ENCODE assay signal across 1 cellular context in genomic region chr3:193711964-193712598, GRCh38.
TF ChIP-seq lines count a peak whose summit lies in the region.

No MANE protein-coding gene starts in this region.

TF ChIP-seq in HepG2, 621 proteins besides CTCF, POLR2A, EP300 and RAD21 (continued from another document and continues in another):
- TF ChIP-seq, protein P1, sequence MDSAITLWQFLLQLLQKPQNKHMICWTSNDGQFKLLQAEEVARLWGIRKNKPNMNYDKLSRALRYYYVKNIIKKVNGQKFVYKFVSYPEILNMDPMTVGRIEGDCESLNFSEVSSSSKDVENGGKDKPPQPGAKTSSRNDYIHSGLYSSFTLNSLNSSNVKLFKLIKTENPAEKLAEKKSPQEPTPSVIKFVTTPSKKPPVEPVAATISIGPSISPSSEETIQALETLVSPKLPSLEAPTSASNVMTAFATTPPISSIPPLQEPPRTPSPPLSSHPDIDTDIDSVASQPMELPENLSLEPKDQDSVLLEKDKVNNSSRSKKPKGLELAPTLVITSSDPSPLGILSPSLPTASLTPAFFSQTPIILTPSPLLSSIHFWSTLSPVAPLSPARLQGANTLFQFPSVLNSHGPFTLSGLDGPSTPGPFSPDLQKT (CRISPR knock-in tag; IDR thresholded peaks at IDR 0.05; ENCODE audit: borderline replicate concordance) = no peak
- TF ChIP-seq KDM1A (CRISPR knock-in tag; IDR thresholded peaks at IDR 0.05) (peak; percentile 99), ISL2 (CRISPR knock-in tag; IDR thresholded peaks at IDR 0.05) (peak; percentile 98), PBX3 (CRISPR knock-in tag; IDR thresholded peaks at IDR 0.05; ENCODE audit: borderline replicate concordance) (no peak), ARNT2 (CRISPR knock-in tag; IDR thresholded peaks at IDR 0.05; ENCODE audit: low read depth) (peak; percentile 88), SMAD3 (CRISPR knock-in tag; IDR thresholded peaks at IDR 0.05) (peak; percentile 98), CEBPB (IDR thresholded peaks at IDR 0.05; ENCODE audit: borderline replicate concordance, low read depth, low read length) (peak; percentile 87), ZSCAN29 (CRISPR knock-in tag; conservative IDR thresholded peaks at IDR 0.05) (0 out of 2 replicates have a peak, but pooled peaks have one; percentile 48), HNRNPH1 (optimal IDR thresholded peaks at IDR 0.05; ENCODE audit: low read depth, low read length) (no peak), DNMT1 (CRISPR knock-in tag; IDR thresholded peaks at IDR 0.05) (no peak), PAX8 (CRISPR knock-in tag; IDR thresholded peaks at IDR 0.05; ENCODE audit: borderline replicate concordance) (no peak), NFIC (IDR thresholded peaks at IDR 0.05; ENCODE audit: low read length) (peak; percentile 92), ZMAT5 (CRISPR knock-in tag; IDR thresholded peaks at IDR 0.05; ENCODE audit: borderline replicate concordance, low read depth) (no peak), ZNF234 (CRISPR knock-in tag; conservative IDR thresholded peaks at IDR 0.05) (no peak), ZBTB8A (CRISPR knock-in tag; IDR thresholded peaks at IDR 0.05; ENCODE audit: borderline replicate concordance, low read depth) (peak; percentile 22; the same call in 1 of the 2 replicates), RBFOX2 (IDR thresholded peaks at IDR 0.05; ENCODE audit: low read depth, low read length) (no peak), SNAPC2 (CRISPR knock-in tag; IDR thresholded peaks at IDR 0.05) (no peak), RFX3 (CRISPR knock-in tag; IDR thresholded peaks at IDR 0.05) (peak; percentile 71), ERF (CRISPR knock-in tag; IDR thresholded peaks at IDR 0.05) (peak; percentile 92), SUZ12 (IDR thresholded peaks at IDR 0.05; ENCODE audit: low read depth, low read length) (no peak), MAF1 (CRISPR knock-in tag; IDR thresholded peaks at IDR 0.05; ENCODE audit: borderline replicate concordance) (no peak; the same call in 1 of the 2 replicates), ZNF510 (CRISPR knock-in tag; IDR thresholded peaks at IDR 0.05; ENCODE audit: low read depth) (no peak), ZBTB4 (CRISPR knock-in tag; IDR thresholded peaks at IDR 0.05; ENCODE audit: borderline replicate concordance) (peak; percentile 82), ZNF225 (CRISPR knock-in tag; IDR thresholded peaks at IDR 0.05) (no peak; the same call in 1 of the 2 replicates), ZNF740 (CRISPR knock-in tag; IDR thresholded peaks at IDR 0.05) (peak; percentile 74), ZNF788 (CRISPR knock-in tag; IDR thresholded peaks at IDR 0.05; ENCODE audit: borderline replicate concordance) (peak; percentile 99), MED1 (CRISPR knock-in tag; IDR thresholded peaks at IDR 0.05) (peak; percentile 99), SP1 (IDR thresholded peaks at IDR 0.05) (no peak), SP1 (CRISPR knock-in tag; IDR thresholded peaks at IDR 0.05) (peak; percentile 53), ZSCAN22 (CRISPR knock-in tag; IDR thresholded peaks at IDR 0.05) (no peak), ZFP36L2 (CRISPR knock-in tag; IDR thresholded peaks at IDR 0.05) (no peak), ZSCAN31 (CRISPR knock-in tag; IDR thresholded peaks at IDR 0.05; ENCODE audit: low read depth) (peak; percentile 94), ZNF235 (CRISPR knock-in tag; IDR thresholded peaks at IDR 0.05; ENCODE audit: borderline replicate concordance) (0 out of 2 replicates have a peak, but pooled peaks have one; percentile 54), ZNF207 (IDR thresholded peaks at IDR 0.05; ENCODE audit: borderline replicate concordance) (no peak), TAF1 (CRISPR knock-in tag; IDR thresholded peaks at IDR 0.05) (peak; percentile 17; the same call in 1 of the 2 replicates), SRSF9 (IDR thresholded peaks at IDR 0.05; ENCODE audit: borderline replicate concordance, insufficient read depth, low read depth, low read length, poor library complexity, severe bottlenecking) (no peak), PHF21A (CRISPR knock-in tag; IDR thresholded peaks at IDR 0.05) (peak; percentile 81), ZNF557 (CRISPR knock-in tag; IDR thresholded peaks at IDR 0.05) (peak; percentile 76; the same call in 1 of the 2 replicates), ZNF382 (CRISPR knock-in tag; IDR thresholded peaks at IDR 0.05; ENCODE audit: borderline replicate concordance) (no peak), RFXANK (CRISPR knock-in tag; IDR thresholded peaks at IDR 0.05) (no peak), TFDP1 (CRISPR knock-in tag; IDR thresholded peaks at IDR 0.05; ENCODE audit: borderline replicate concordance) (peak; percentile 67; the same call in 1 of the 2 replicates), TP53 (CRISPR knock-in tag; conservative IDR thresholded peaks at IDR 0.05) (peak; percentile 78; the same call in 1 of the 2 replicates), PHF20 (CRISPR knock-in tag; IDR thresholded peaks at IDR 0.05) (no peak), ZNF563 (CRISPR knock-in tag; IDR thresholded peaks at IDR 0.05) (no peak; the same call in 1 of the 2 replicates), SYNCRIP (IDR thresholded peaks at IDR 0.05; ENCODE audit: insufficient read depth, low read depth, low read length) (no peak), ZNF12 (CRISPR knock-in tag; IDR thresholded peaks at IDR 0.05) (peak; percentile 87)
- TF ChIP-seq, protein P2, sequence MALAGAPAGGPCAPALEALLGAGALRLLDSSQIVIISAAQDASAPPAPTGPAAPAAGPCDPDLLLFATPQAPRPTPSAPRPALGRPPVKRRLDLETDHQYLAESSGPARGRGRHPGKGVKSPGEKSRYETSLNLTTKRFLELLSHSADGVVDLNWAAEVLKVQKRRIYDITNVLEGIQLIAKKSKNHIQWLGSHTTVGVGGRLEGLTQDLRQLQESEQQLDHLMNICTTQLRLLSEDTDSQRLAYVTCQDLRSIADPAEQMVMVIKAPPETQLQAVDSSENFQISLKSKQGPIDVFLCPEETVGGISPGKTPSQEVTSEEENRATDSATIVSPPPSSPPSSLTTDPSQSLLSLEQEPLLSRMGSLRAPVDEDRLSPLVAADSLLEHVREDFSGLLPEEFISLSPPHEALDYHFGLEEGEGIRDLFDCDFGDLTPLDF (CRISPR knock-in tag; IDR thresholded peaks at IDR 0.05) = 0 out of 2 replicates have a peak, but pooled peaks have one; percentile 30
- TF ChIP-seq, protein P3, sequence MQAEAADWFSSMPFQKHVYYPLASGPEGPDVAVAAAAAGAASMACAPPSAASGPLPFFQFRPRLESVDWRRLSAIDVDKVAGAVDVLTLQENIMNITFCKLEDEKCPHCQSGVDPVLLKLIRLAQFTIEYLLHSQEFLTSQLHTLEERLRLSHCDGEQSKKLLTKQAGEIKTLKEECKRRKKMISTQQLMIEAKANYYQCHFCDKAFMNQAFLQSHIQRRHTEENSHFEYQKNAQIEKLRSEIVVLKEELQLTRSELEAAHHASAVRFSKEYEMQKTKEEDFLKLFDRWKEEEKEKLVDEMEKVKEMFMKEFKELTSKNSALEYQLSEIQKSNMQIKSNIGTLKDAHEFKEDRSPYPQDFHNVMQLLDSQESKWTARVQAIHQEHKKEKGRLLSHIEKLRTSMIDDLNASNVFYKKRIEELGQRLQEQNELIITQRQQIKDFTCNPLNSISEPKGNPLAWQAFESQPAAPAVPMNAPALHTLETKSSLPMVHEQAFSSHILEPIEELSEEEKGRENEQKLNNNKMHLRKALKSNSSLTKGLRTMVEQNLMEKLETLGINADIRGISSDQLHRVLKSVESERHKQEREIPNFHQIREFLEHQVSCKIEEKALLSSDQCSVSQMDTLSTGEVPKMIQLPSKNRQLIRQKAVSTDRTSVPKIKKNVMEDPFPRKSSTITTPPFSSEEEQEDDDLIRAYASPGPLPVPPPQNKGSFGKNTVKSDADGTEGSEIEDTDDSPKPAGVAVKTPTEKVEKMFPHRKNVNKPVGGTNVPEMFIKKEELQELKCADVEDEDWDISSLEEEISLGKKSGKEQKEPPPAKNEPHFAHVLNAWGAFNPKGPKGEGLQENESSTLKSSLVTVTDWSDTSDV (CRISPR knock-in tag; IDR thresholded peaks at IDR 0.05) = no peak
- TF ChIP-seq, protein P4, sequence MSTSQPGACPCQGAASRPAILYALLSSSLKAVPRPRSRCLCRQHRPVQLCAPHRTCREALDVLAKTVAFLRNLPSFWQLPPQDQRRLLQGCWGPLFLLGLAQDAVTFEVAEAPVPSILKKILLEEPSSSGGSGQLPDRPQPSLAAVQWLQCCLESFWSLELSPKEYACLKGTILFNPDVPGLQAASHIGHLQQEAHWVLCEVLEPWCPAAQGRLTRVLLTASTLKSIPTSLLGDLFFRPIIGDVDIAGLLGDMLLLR (CRISPR knock-in tag; IDR thresholded peaks at IDR 0.05) = no peak
- TF ChIP-seq, protein P5, sequence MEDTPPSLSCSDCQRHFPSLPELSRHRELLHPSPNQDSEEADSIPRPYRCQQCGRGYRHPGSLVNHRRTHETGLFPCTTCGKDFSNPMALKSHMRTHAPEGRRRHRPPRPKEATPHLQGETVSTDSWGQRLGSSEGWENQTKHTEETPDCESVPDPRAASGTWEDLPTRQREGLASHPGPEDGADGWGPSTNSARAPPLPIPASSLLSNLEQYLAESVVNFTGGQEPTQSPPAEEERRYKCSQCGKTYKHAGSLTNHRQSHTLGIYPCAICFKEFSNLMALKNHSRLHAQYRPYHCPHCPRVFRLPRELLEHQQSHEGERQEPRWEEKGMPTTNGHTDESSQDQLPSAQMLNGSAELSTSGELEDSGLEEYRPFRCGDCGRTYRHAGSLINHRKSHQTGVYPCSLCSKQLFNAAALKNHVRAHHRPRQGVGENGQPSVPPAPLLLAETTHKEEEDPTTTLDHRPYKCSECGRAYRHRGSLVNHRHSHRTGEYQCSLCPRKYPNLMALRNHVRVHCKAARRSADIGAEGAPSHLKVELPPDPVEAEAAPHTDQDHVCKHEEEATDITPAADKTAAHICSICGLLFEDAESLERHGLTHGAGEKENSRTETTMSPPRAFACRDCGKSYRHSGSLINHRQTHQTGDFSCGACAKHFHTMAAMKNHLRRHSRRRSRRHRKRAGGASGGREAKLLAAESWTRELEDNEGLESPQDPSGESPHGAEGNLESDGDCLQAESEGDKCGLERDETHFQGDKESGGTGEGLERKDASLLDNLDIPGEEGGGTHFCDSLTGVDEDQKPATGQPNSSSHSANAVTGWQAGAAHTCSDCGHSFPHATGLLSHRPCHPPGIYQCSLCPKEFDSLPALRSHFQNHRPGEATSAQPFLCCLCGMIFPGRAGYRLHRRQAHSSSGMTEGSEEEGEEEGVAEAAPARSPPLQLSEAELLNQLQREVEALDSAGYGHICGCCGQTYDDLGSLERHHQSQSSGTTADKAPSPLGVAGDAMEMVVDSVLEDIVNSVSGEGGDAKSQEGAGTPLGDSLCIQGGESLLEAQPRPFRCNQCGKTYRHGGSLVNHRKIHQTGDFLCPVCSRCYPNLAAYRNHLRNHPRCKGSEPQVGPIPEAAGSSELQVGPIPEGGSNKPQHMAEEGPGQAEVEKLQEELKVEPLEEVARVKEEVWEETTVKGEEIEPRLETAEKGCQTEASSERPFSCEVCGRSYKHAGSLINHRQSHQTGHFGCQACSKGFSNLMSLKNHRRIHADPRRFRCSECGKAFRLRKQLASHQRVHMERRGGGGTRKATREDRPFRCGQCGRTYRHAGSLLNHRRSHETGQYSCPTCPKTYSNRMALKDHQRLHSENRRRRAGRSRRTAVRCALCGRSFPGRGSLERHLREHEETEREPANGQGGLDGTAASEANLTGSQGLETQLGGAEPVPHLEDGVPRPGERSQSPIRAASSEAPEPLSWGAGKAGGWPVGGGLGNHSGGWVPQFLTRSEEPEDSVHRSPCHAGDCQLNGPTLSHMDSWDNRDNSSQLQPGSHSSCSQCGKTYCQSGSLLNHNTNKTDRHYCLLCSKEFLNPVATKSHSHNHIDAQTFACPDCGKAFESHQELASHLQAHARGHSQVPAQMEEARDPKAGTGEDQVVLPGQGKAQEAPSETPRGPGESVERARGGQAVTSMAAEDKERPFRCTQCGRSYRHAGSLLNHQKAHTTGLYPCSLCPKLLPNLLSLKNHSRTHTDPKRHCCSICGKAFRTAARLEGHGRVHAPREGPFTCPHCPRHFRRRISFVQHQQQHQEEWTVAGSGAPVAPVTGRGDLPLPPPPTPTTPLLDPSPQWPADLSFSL (CRISPR knock-in tag; IDR thresholded peaks at IDR 0.05) = no peak; the same call in 1 of the 2 replicates
